In the genomic region with DNA sequence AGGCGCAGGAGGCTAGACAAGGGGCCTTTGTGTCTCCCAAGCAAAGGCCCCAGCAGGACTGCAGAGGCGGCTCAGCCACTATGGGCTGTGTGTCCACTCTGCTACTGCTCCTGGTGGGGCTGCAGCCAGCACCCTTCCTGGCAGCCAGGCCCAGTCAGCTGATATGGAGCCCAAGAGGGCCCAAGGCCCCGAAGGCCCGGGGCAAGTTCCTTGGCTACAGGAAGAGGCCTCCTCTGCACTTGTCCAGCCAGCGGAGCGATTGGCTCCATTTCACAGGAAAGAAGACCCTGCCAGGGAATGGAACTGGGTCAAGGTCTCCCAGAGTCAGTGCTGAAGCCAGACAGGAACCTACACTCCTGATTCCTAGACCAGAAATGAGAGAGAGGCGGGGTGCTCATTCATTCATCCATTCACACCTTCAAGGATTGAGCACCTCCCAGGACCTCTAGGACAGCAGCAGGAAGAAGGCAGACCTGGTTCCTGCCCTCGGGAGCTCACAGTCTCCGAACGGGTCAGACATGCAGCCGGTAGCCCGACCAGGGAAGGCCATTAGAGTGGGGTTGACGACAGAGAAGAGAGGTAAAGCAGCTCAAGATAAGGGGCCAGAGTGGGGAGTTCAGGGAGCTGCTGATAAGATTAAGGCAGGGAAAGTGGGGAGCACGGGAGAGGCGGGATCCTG, we compare ENCODE assay signal across 9 cellular contexts. TPM values are rescaled to one million over a fixed set of nuclear protein-coding genes. Genes with fewer than 3 reads are reported as not detected.
DNase-seq lines count a peak whose midpoint lies in the region; ATAC-seq and TF ChIP-seq lines count a peak whose summit lies in the region.
"Had no signal": no experiment of that assay in that cellular context is flagged by ENCODE, and none has a peak within 500 bp of the region (broad histone marks: within the 10 kb centered on the region; RNA-seq: fewer than 3 reads in every experiment).

No MANE protein-coding gene starts in this region.

- H3K27me3 ChIP-seq in CD8-positive, alpha-beta T cell (ENCODE audit: insufficient read depth, low read length) = peaks cover 15% of the 10 kb centered on the region
- H3K27me3 ChIP-seq in gastroesophageal sphincter (peaks cover 19% of the 10 kb centered on the region), uterus (no peaks in the 10 kb centered on the region)

- 84 to 90% methylated on average over 2 to 5 of the region's 15 CpGs for WGBS in gastroesophageal sphincter (ENCODE audit: low coverage in 1 of 2), 2 donors

- peaks cover 20% of the 10 kb centered on the region for H3K27me3 Mint-ChIP-seq in CD8-positive, alpha-beta T cell (ENCODE audit: low read depth)
- H3K27me3 Mint-ChIP-seq in osteocyte (ENCODE audit: unreplicated experiment) = peaks cover 12% of the 10 kb centered on the region

- no peak overlapping the region for H3K27ac Mint-ChIP-seq in CD8-positive, alpha-beta T cell
- H3K27ac Mint-ChIP-seq in osteocyte (ENCODE audit: unreplicated experiment) = no peak overlapping the region

- peaks cover 7% of the 10 kb centered on the region for H3K4me1 Mint-ChIP-seq in CD8-positive, alpha-beta T cell (ENCODE audit: low read depth)
- peaks cover 7% of the 10 kb centered on the region for H3K4me1 Mint-ChIP-seq in osteocyte (ENCODE audit: unreplicated experiment)

- CTCF ChIA-PET in CD8-positive, alpha-beta T cell (lab: Charles Lee) = interaction anchor here (0.9 to 1.7 kb wide), 3 partner anchors 8 to 19 kb away, joined by 3 to 4 read pairs (median 4); no protein-coding TSS in a partner anchor
- CTCF ChIA-PET in RWPE1 (lab: Yijun Ruan, JAX) = interaction anchor here (0.6 to 1.2 kb wide), 6 partner anchors 31 to 532 kb away, joined by 3 to 8 read pairs (median 4); no protein-coding TSS in a partner anchor

- H3K36me3 ChIP-seq in CD8-positive, alpha-beta T cell (ENCODE audit: insufficient read depth, low read length) = no peaks in the 10 kb centered on the region
- H3K36me3 ChIP-seq in gastroesophageal sphincter (no peaks in the 10 kb centered on the region), uterus (no peaks in the 10 kb centered on the region)

- TF ChIP-seq POLR2A in gastroesophageal sphincter (IDR thresholded peaks at IDR 0.05) (no peak), uterus (IDR thresholded peaks at IDR 0.05) (no peak)

- no peaks in the 10 kb centered on the region for H3K9me3 Mint-ChIP-seq in CD8-positive, alpha-beta T cell
- H3K9me3 Mint-ChIP-seq in osteocyte (ENCODE audit: unreplicated experiment) = no peaks in the 10 kb centered on the region

- POLR2A ChIA-PET in CD8-positive, alpha-beta T cell (lab: Charles Lee) = no interaction called here
- POLR2A ChIA-PET in RWPE1 (lab: Yijun Ruan, JAX; ENCODE audit: low non-redundant PET) = interaction anchor here (0.6 kb wide), 1 partner anchor 31 kb away, joined by 4 read pairs; no protein-coding TSS in a partner anchor

- H3K27ac ChIP-seq in CD8-positive, alpha-beta T cell (ENCODE audit: low read depth, low read length) = no peak overlapping the region
- H3K27ac ChIP-seq in RWPE1 (peak overlapping the region; percentile 55), gastroesophageal sphincter (no peak overlapping the region), uterus (no peak overlapping the region)

- intact Hi-C loops in CD8-positive, alpha-beta T cell (cut with DNase I, micrococcal nuclease) = no loop called here
- intact Hi-C loops in uterus (cut with DNase I; ENCODE audit: low total_unique reads) = no loop called here

- no peak overlapping the region for H3K4me3 ChIP-seq in CD8-positive, alpha-beta T cell (ENCODE audit: low read depth, low read length)
- H3K4me3 ChIP-seq in gastroesophageal sphincter = peak overlapping the region in 1 of 2 donors; percentile 59
- no peak overlapping the region for H3K4me3 ChIP-seq in uterus

- peak overlapping the region; percentile 22 for H3K4me3 Mint-ChIP-seq in CD8-positive, alpha-beta T cell
- H3K4me3 Mint-ChIP-seq in osteocyte (ENCODE audit: unreplicated experiment) = peak overlapping the region; percentile 58

- H3K4me1 ChIP-seq in CD8-positive, alpha-beta T cell (ENCODE audit: insufficient read depth, low read length) = no peaks in the 10 kb centered on the region
- peaks cover 0 to 21% (median 5%) of the 10 kb centered on the region in 3 donors for H3K4me1 ChIP-seq in gastroesophageal sphincter
- H3K4me1 ChIP-seq in uterus = peaks cover 0 to 11% of the 10 kb centered on the region in 2 donors

- no peak for TF ChIP-seq CTCF in CD8-positive, alpha-beta T cell (IDR thresholded peaks at IDR 0.05)
- no peak for TF ChIP-seq CTCF in RWPE1 (conservative IDR thresholded peaks at IDR 0.05; ENCODE audit: low read depth)
- TF ChIP-seq CTCF in gastroesophageal sphincter (IDR thresholded peaks at IDR 0.05) = no peak
- no peak for TF ChIP-seq CTCF in osteocyte (IDR thresholded peaks at IDR 0.05)
- no peak for TF ChIP-seq CTCF in uterus (IDR thresholded peaks at IDR 0.05)

- ATAC-seq in CD8-positive, alpha-beta T cell = no peak
- ATAC-seq in gastroesophageal sphincter (peak; percentile 4), GM19397 (IDR thresholded peaks at IDR 0.05; ENCODE audit: unreplicated experiment) (no peak), HG03097 (IDR thresholded peaks at IDR 0.05; ENCODE audit: low FRiP score, unreplicated experiment) (no peak)

- H3K9me3 ChIP-seq in CD8-positive, alpha-beta T cell (ENCODE audit: low read length) = no peaks in the 10 kb centered on the region
- H3K9me3 ChIP-seq in gastroesophageal sphincter = no peaks in the 10 kb centered on the region
- H3K9me3 ChIP-seq in uterus = no peaks in the 10 kb centered on the region

- no peak for DNase-seq in CD8-positive, alpha-beta T cell
- DNase-seq in RWPE1 (ENCODE audit: low spot score) (no peak), osteocyte (ENCODE audit: extremely low spot score, unreplicated experiment) (no peak), CD1c-positive myeloid dendritic cell (ENCODE audit: extremely low spot score) (no peak), uterus (no peak)
- DNase-seq: effector CD4-positive, alpha-beta T cell had no signal

- no peak for TF ChIP-seq EP300 in gastroesophageal sphincter (IDR thresholded peaks at IDR 0.05)

- no peaks in the 10 kb centered on the region for H3K36me3 Mint-ChIP-seq in CD8-positive, alpha-beta T cell
- H3K36me3 Mint-ChIP-seq in osteocyte (ENCODE audit: unreplicated experiment) = no peaks in the 10 kb centered on the region

RNA-seq across cellular contexts. Expression of a gene that starts 0.8 kb away (rescaled TPM):
- total RNA-seq in CD8-positive, alpha-beta T cell = not detected
- total RNA-seq in gastroesophageal sphincter = 1 to 10 TPM in 2 of 4 donors, under 1 TPM in 2; 0.35 to 2.5 (median 0.89) TPM
- total RNA-seq in osteocyte = not detected in 2 replicates
- 1 to 10 TPM in 2 of 4 donors, under 1 TPM in 1, not detected in 1; 0.98 to 3.1 (median 2.8) TPM for total RNA-seq in uterus

RNA-seq across cellular contexts. Expression of a gene that starts 54.9 kb away (rescaled TPM):
- total RNA-seq in CD8-positive, alpha-beta T cell = not detected
- 1 to 10 TPM; 1.8 to 2.8 (median 2.3) TPM for total RNA-seq in gastroesophageal sphincter
- not detected in 2 replicates for total RNA-seq in osteocyte
- total RNA-seq in uterus = 1 to 10 TPM in 1 of 4 donors, under 1 TPM in 1, not detected in 2; 0.76 to 1.0 TPM
